ENCODE assay signal across 1 cellular context in genomic region chr2:196208915-196209314, GRCh38.
TF ChIP-seq lines count a peak whose summit lies in the region.

No MANE protein-coding gene starts in this region.

TF ChIP-seq in HEK293, 187 proteins besides CTCF, POLR2A, EP300 and RAD21 (continued from another document):
- no peak for TF ChIP-seq ZNF398 (tag by site-specific recombination; IDR thresholded peaks at IDR 0.05)
- no peak for TF ChIP-seq ZNF174 (tag by site-specific recombination; IDR thresholded peaks at IDR 0.05)
- TF ChIP-seq ZNF362 (tag by site-specific recombination; IDR thresholded peaks at IDR 0.05), result no peak
- no peak for TF ChIP-seq ZNF530 (tag by site-specific recombination; IDR thresholded peaks at IDR 0.05; ENCODE audit: low read depth)
- no peak for TF ChIP-seq RBAK (tag by site-specific recombination; IDR thresholded peaks at IDR 0.05)
- no peak for TF ChIP-seq ZNF23 (tag by site-specific recombination; IDR thresholded peaks at IDR 0.05; ENCODE audit: borderline replicate concordance)
- TF ChIP-seq GLI4 (tag by site-specific recombination; IDR thresholded peaks at IDR 0.05), result no peak
- TF ChIP-seq ZNF416 (tag by site-specific recombination; IDR thresholded peaks at IDR 0.05), result no peak
- TF ChIP-seq ZNF121 (tag by site-specific recombination; IDR thresholded peaks at IDR 0.05), result no peak
